In genomic region chr10:5975641-5976473, GRCh38 we compare ENCODE assay signal across 9 cellular contexts. TPM values are rescaled to one million over a fixed set of nuclear protein-coding genes. Genes with fewer than 3 reads are reported as not detected.
DNase-seq lines count a peak whose midpoint lies in the region; ATAC-seq, FAIRE-seq and TF ChIP-seq lines count a peak whose summit lies in the region.
"Had no signal": no experiment of that assay in that cellular context is flagged by ENCODE, and none has a peak within 500 bp of the region (broad histone marks: within the 10 kb centered on the region; RNA-seq: fewer than 3 reads in every experiment).

No MANE protein-coding gene starts in this region.

- H3K36me3 ChIP-seq in naive thymus-derived CD4-positive, alpha-beta T cell (ENCODE audit: control insufficient read depth in 2 of 3, insufficient read depth in 3 of 3, low read length in 3 of 3), result peaks cover 0 to 4% (median 0%) of the 10 kb centered on the region in 3 experiments
- H3K36me3 ChIP-seq in testis (ENCODE audit: low read depth, missing control alignments), result no peaks in the 10 kb centered on the region

- in situ Hi-C loops in ACHN (cut with HindIII; ENCODE audit: low pct_ligation_motif_present, low pct_unique_long_range_greater_than_20kb, low sequenced_read_pairs), result no loop called here

- H3K4me1 ChIP-seq in naive thymus-derived CD4-positive, alpha-beta T cell (ENCODE audit: control insufficient read depth in 2 of 2, insufficient read depth in 2 of 2, low read length in 2 of 2), result peaks cover 0 to 15% of the 10 kb centered on the region in 2 donors
- peaks cover 3% of the 10 kb centered on the region for H3K4me1 ChIP-seq in testis

- H3K27me3 ChIP-seq in naive thymus-derived CD4-positive, alpha-beta T cell (ENCODE audit: control insufficient read depth in 2 of 2, insufficient read depth in 2 of 2, low read length in 2 of 2), result no peaks in the 10 kb centered on the region
- no peaks in the 10 kb centered on the region for H3K27me3 ChIP-seq in testis

- no peaks in the 10 kb centered on the region for H3K9me3 Mint-ChIP-seq in WTC11
- no peaks in the 10 kb centered on the region for H3K9me3 Mint-ChIP-seq in naive thymus-derived CD4-positive, alpha-beta T cell

- TF ChIP-seq POLR2A in testis (IDR thresholded peaks at IDR 0.05), result no peak

- POLR2A ChIA-PET in WTC11 (lab: Charles Lee), result no interaction called here
- POLR2A ChIA-PET in naive thymus-derived CD4-positive, alpha-beta T cell (lab: Charles Lee), result interaction anchor here (0.6 to 0.9 kb wide), 2 partner anchors 9 to 1994 kb away, joined by 3 to 4 read pairs; no protein-coding TSS in a partner anchor

- H3K4me1 Mint-ChIP-seq in WTC11, result peaks cover 18% of the 10 kb centered on the region
- peaks cover 18 to 50% (median 26%) of the 10 kb centered on the region in 7 donors for H3K4me1 Mint-ChIP-seq in naive thymus-derived CD4-positive, alpha-beta T cell

- peak; percentile 97 for FAIRE-seq in GM19239 (lab: Jason Lieb, UNC)
- FAIRE-seq: G401.6 had no signal

- H3K4me3 ChIP-seq in naive thymus-derived CD4-positive, alpha-beta T cell (ENCODE audit: low read length), result peak overlapping the region; percentile 97
- peak overlapping the region; percentile 81 to 89 for H3K4me3 ChIP-seq in testis

- H3K27ac Mint-ChIP-seq in WTC11, result no peak overlapping the region
- H3K27ac Mint-ChIP-seq in naive thymus-derived CD4-positive, alpha-beta T cell, result peak overlapping the region; percentile 82 to 97 (median 88)

- peak overlapping the region; percentile 80 for H3K4me3 Mint-ChIP-seq in WTC11
- peak overlapping the region; percentile 89 to 98 (median 94) for H3K4me3 Mint-ChIP-seq in naive thymus-derived CD4-positive, alpha-beta T cell

- 60 to 70% methylated on average over 20 of the region's 20 CpGs for WGBS in testis, 2 donors

- CTCF ChIA-PET in WTC11 (lab: Charles Lee), result interaction anchor here (0.6 to 3.0 kb wide), 10 partner anchors 17 to 426 kb away, joined by 3 to 12 read pairs (median 4); partner anchors contain the start of genes ANKRD16, FBH1 and PFKFB3
- CTCF ChIA-PET in naive thymus-derived CD4-positive, alpha-beta T cell (lab: Charles Lee), result interaction anchor here (1.0 to 1.6 kb wide), 3 partner anchors 38 to 533 kb away, joined by 3 to 4 read pairs (median 3); no protein-coding TSS in a partner anchor

- peak overlapping the region; percentile 74 for H3K27ac ChIP-seq in naive thymus-derived CD4-positive, alpha-beta T cell (ENCODE audit: low read depth, low read length)
- H3K27ac ChIP-seq in testis, result peak overlapping the region; percentile 89 to 90

- H3K27me3 Mint-ChIP-seq in WTC11 (ENCODE audit: low read depth), result peaks cover 49% of the 10 kb centered on the region
- peaks cover 0 to 14% (median 0%) of the 10 kb centered on the region in 5 donors for H3K27me3 Mint-ChIP-seq in naive thymus-derived CD4-positive, alpha-beta T cell

- no peaks in the 10 kb centered on the region for H3K9me3 ChIP-seq in naive thymus-derived CD4-positive, alpha-beta T cell (ENCODE audit: control insufficient read depth in 2 of 3, low read length in 3 of 3)
- no peaks in the 10 kb centered on the region for H3K9me3 ChIP-seq in testis

- H3K36me3 Mint-ChIP-seq in WTC11, result no peaks in the 10 kb centered on the region
- peaks cover 0 to 12% (median 0%) of the 10 kb centered on the region in 5 donors for H3K36me3 Mint-ChIP-seq in naive thymus-derived CD4-positive, alpha-beta T cell

- TF ChIP-seq CTCF in WTC11 (IDR thresholded peaks at IDR 0.05) (no peak), testis (IDR thresholded peaks at IDR 0.05) (no peak)

- DNase-seq in ACHN, result peak; percentile 18
- peak; percentile 69 for DNase-seq in GM19239 (ENCODE audit: insufficient read length, low spot score)
- DNase-seq in WTC11 (ENCODE audit: low spot score), result no peak
- DNase-seq in dermis blood vessel endothelial cell, result peak; percentile 47
- peak in 8 of 9 donors; percentile 7 to 61 (median 25) for DNase-seq in naive thymus-derived CD4-positive, alpha-beta T cell
- DNase-seq in testis, result peak; percentile 54
- no peak for DNase-seq in NCI-H524 (lab: John Stamatoyannopoulos, UW)

- ATAC-seq in HG03378 (IDR thresholded peaks at IDR 0.05; ENCODE audit: unreplicated experiment) (peak; percentile 70), WTC11 (no peak)
- ATAC-seq in naive thymus-derived CD4-positive, alpha-beta T cell, result peak; percentile 63

- intact Hi-C loops in naive thymus-derived CD4-positive, alpha-beta T cell (cut with micrococcal nuclease), result loop anchor here (1.0 to 10.0 kb wide), 15 partner anchors 36 to 1151 kb away; partner anchors contain the start of genes GDI2 (in 2 of the 2), PFKFB3 (in 2 of the 2), AKR1E2 (in 1 of the 2) and ANKRD16 (in 1 of the 2)
- intact Hi-C loops in testis (cut with DNase I; ENCODE audit: low total_unique reads), result no loop called here

TF ChIP-seq in WTC11, 78 proteins besides CTCF, POLR2A, EP300 and RAD21:
- TF ChIP-seq CBFB (CRISPR knock-in tag; IDR thresholded peaks at IDR 0.05; ENCODE audit: low read depth) (no peak), ATF3 (CRISPR knock-in tag; conservative IDR thresholded peaks at IDR 0.05) (no peak), E2F4 (CRISPR knock-in tag; IDR thresholded peaks at IDR 0.05; ENCODE audit: borderline replicate concordance, low read depth) (no peak), SMAD3 (CRISPR knock-in tag; IDR thresholded peaks at IDR 0.05; ENCODE audit: borderline replicate concordance) (no peak)

RNA-seq across cellular contexts. Expression of gene IL15RA, which starts 1.5 kb away (rescaled TPM):
- total RNA-seq in WTC11 (2021) (1.9 to 2.2 TPM (median 2.0 TPM) in 3 replicates), dermis blood vessel endothelial cell (13.9 and 15.7 TPM in 2 replicates), testis (10 to 100 TPM; 18.3 to 21.9 TPM)
- 10 to 100 TPM in 1 of 5 experiments, 1 to 10 TPM in 4; 3.5 to 24.9 (median 5.6) TPM for total RNA-seq in naive thymus-derived CD4-positive, alpha-beta T cell
- polyA plus RNA-seq in naive thymus-derived CD4-positive, alpha-beta T cell, result 1 to 10 TPM; 2.9 to 7.6 TPM
- 15.6 TPM for polyA plus RNA-seq in testis (ENCODE audit: insufficient read depth, low read depth, low replicate concordance)

Comparison
In these comparisons a context has a peak if more than half of its experiments do, and no peak if none do; other contexts are left out.
1. DNase-seq: peak in ACHN (single experiment), GM19239 (single experiment), dermis blood vessel endothelial cell (single experiment), naive thymus-derived CD4-positive, alpha-beta T cell (8 of 9) and testis (single experiment); none in WTC11 (single experiment) and NCI-H524 (0 of 2).